In genomic region chr12:63941879-63942278, GRCh38 we compare ENCODE assay signal across 16 cellular contexts.
DNase-seq lines count a peak whose midpoint lies in the region; ATAC-seq and TF ChIP-seq lines count a peak whose summit lies in the region.
"Had no signal": no experiment of that assay in that cellular context is flagged by ENCODE, and none has a peak within 500 bp of the region (broad histone marks: within the 10 kb centered on the region; RNA-seq: fewer than 3 reads in every experiment).

No MANE protein-coding gene starts in this region.

- H3K36me3 ChIP-seq in GM23338 (ENCODE audit: insufficient read depth) (no peaks in the 10 kb centered on the region), PC-9 (ENCODE audit: low read depth) (peaks cover 7% of the 10 kb centered on the region)
- H3K36me3 ChIP-seq in CD8-positive, alpha-beta T cell (ENCODE audit: insufficient read depth, low read length): no peaks in the 10 kb centered on the region

- no peaks in the 10 kb centered on the region for H3K36me3 Mint-ChIP-seq in GM23338 (ENCODE audit: low read depth)
- no peaks in the 10 kb centered on the region for H3K36me3 Mint-ChIP-seq in activated CD8-positive, alpha-beta T cell treated with anti-CD3 and anti-CD28 coated beads, Interleukin-2, amount 10 ng/mL, durations not matched to agents 7 days and 5 days (ENCODE audit: low read depth)
- H3K36me3 Mint-ChIP-seq in activated T-cell treated with anti-CD3 and anti-CD28 coated beads, Interleukin-2, amount 50 U/mL, for 4 hours (ENCODE audit: insufficient read depth): no peaks in the 10 kb centered on the region
- H3K36me3 Mint-ChIP-seq in CD8-positive, alpha-beta T cell: no peaks in the 10 kb centered on the region
- H3K36me3 Mint-ChIP-seq: CD4-positive, alpha-beta memory T cell had no signal

- no peak overlapping the region for H3K4me2 ChIP-seq in GM23338
- no peak overlapping the region for H3K4me2 ChIP-seq in PC-9

- peaks cover 22% of the 10 kb centered on the region for H3K4me1 ChIP-seq in GM23338 (ENCODE audit: insufficient read depth)
- H3K4me1 ChIP-seq in PC-9 (replicated peaks; ENCODE audit: insufficient read depth): no peaks in the 10 kb centered on the region
- no peaks in the 10 kb centered on the region for H3K4me1 ChIP-seq in CD8-positive, alpha-beta T cell (ENCODE audit: insufficient read depth, low read length)

- no TSS peak for BruUV-seq in PC-9 (replicated peaks; lab: Mats Ljungman, UMichigan)

- H3K79me2 ChIP-seq in GM23338 (replicated peaks; ENCODE audit: insufficient read depth) (no peaks in the 10 kb centered on the region), PC-9 (ENCODE audit: low read depth) (peaks cover 95% of the 10 kb centered on the region)

- H3K4me1 Mint-ChIP-seq in GM23338: peaks cover 34% of the 10 kb centered on the region
- no peaks in the 10 kb centered on the region for H3K4me1 Mint-ChIP-seq in activated CD8-positive, alpha-beta T cell treated with anti-CD3 and anti-CD28 coated beads, Interleukin-2, amount 10 ng/mL, durations not matched to agents 7 days and 5 days (ENCODE audit: low read depth)
- H3K4me1 Mint-ChIP-seq in activated T-cell treated with anti-CD3 and anti-CD28 coated beads, Interleukin-2, amount 50 U/mL, for 4 hours (ENCODE audit: low read depth): peaks cover 1% of the 10 kb centered on the region
- H3K4me1 Mint-ChIP-seq in CD8-positive, alpha-beta T cell (ENCODE audit: low read depth): no peaks in the 10 kb centered on the region

- CTCF ChIA-PET in PC-9 (lab: Charles Lee): no interaction called here
- CTCF ChIA-PET in activated CD8-positive, alpha-beta T cell treated with anti-CD3 and anti-CD28 coated beads, Interleukin-2, amount 10 ng/mL, durations not matched to agents 7 days and 5 days (lab: Charles Lee): interaction anchor here (1.4 kb wide), 1 partner anchor 98 kb away, joined by 3 read pairs; the partner anchor contains the start of gene SRGAP1
- CTCF ChIA-PET in CD8-positive, alpha-beta T cell (lab: Charles Lee): no interaction called here

- H3K9me3 Mint-ChIP-seq in GM23338: no peaks in the 10 kb centered on the region
- H3K9me3 Mint-ChIP-seq in activated CD8-positive, alpha-beta T cell treated with anti-CD3 and anti-CD28 coated beads, Interleukin-2, amount 10 ng/mL, durations not matched to agents 7 days and 5 days (ENCODE audit: insufficient read depth): no peaks in the 10 kb centered on the region
- H3K9me3 Mint-ChIP-seq in activated T-cell treated with anti-CD3 and anti-CD28 coated beads, Interleukin-2, amount 50 U/mL, for 4 hours: no peaks in the 10 kb centered on the region
- H3K9me3 Mint-ChIP-seq in CD8-positive, alpha-beta T cell: no peaks in the 10 kb centered on the region

- no peak for TF ChIP-seq CTCF in GM23338 (conservative IDR thresholded peaks at IDR 0.05; ENCODE audit: low read depth in 2 of 2)
- TF ChIP-seq CTCF in PC-9 (conservative IDR thresholded peaks at IDR 0.05): no peak
- TF ChIP-seq CTCF in CD8-positive, alpha-beta T cell (IDR thresholded peaks at IDR 0.05): no peak

- no peaks in the 10 kb centered on the region for H3K9me3 ChIP-seq in PC-9 (ENCODE audit: insufficient read depth, low read depth)
- no peaks in the 10 kb centered on the region for H3K9me3 ChIP-seq in CD8-positive, alpha-beta T cell (ENCODE audit: low read length)

- ATAC-seq in GM23338: no peak
- no peak for ATAC-seq in activated CD8-positive, alpha-beta T cell treated with anti-CD3 and anti-CD28 coated beads, Interleukin-2, amount 10 ng/mL, durations not matched to agents 7 days and 5 days
- ATAC-seq in activated T-cell treated with anti-CD3 and anti-CD28 coated beads, Interleukin-2, amount 50 U/mL, for 4 hours: no peak
- no peak for ATAC-seq in CD8-positive, alpha-beta T cell
- ATAC-seq: HepG2 had no signal

- POLR2A ChIA-PET in PC-9 (lab: Charles Lee; ENCODE audit: unreplicated experiment): interaction anchor here (0.6 kb wide), 1 partner anchor 230 kb away, joined by 3 read pairs; no protein-coding TSS in a partner anchor
- POLR2A ChIA-PET in activated CD8-positive, alpha-beta T cell treated with anti-CD3 and anti-CD28 coated beads, Interleukin-2, amount 10 ng/mL, durations not matched to agents 7 days and 5 days (lab: Charles Lee): no interaction called here
- POLR2A ChIA-PET in CD8-positive, alpha-beta T cell (lab: Charles Lee): no interaction called here

- H4K20me1 ChIP-seq in GM23338 (replicated peaks; ENCODE audit: insufficient read depth): no peaks in the 10 kb centered on the region
- H4K20me1 ChIP-seq in PC-9 (ENCODE audit: insufficient read depth): no peaks in the 10 kb centered on the region

- H3K27me3 ChIP-seq in GM23338 (ENCODE audit: insufficient read depth) (no peaks in the 10 kb centered on the region), PC-9 (ENCODE audit: insufficient read depth, low read depth) (no peaks in the 10 kb centered on the region)
- no peaks in the 10 kb centered on the region for H3K27me3 ChIP-seq in CD8-positive, alpha-beta T cell (ENCODE audit: insufficient read depth, low read length)

- DNase-seq in GM23338 (ENCODE audit: low spot score) (no peak), PC-9 (no peak), globus pallidus (ENCODE audit: low spot score) (peak; percentile 37), pons (ENCODE audit: low spot score) (peak; percentile 65)
- no peak for DNase-seq in activated CD8-positive, alpha-beta T cell treated with anti-CD3 and anti-CD28 coated beads, Interleukin-2, amount 10 ng/mL, durations not matched to agents 7 days and 5 days
- DNase-seq in activated T-cell treated with anti-CD3 and anti-CD28 coated beads, Interleukin-2, amount 50 U/mL, for 4 hours: no peak
- DNase-seq in CD8-positive, alpha-beta T cell: no peak
- DNase-seq: CD4-positive, alpha-beta memory T cell; DMS153; GOT3; KG1; NCI-H1048; NCI-H1436 treated with DMSO at 0.1 percent for 48 hours; NCI-H510A treated with DMSO at 0.1 percent for 48 hours; SIG-M5 had no signal

- no peak overlapping the region for H3K4me3 Mint-ChIP-seq in GM23338
- H3K4me3 Mint-ChIP-seq in activated CD8-positive, alpha-beta T cell treated with anti-CD3 and anti-CD28 coated beads, Interleukin-2, amount 10 ng/mL, durations not matched to agents 7 days and 5 days: no peak overlapping the region
- no peak overlapping the region for H3K4me3 Mint-ChIP-seq in activated T-cell treated with anti-CD3 and anti-CD28 coated beads, Interleukin-2, amount 50 U/mL, for 4 hours
- no peak overlapping the region for H3K4me3 Mint-ChIP-seq in CD8-positive, alpha-beta T cell
- H3K4me3 Mint-ChIP-seq: CD4-positive, alpha-beta memory T cell had no signal

- H3K9me2 ChIP-seq in GM23338 (ENCODE audit: insufficient read depth) (0 out of 2 replicates have a peak, but pooled peaks cover 4% of the 10 kb centered on the region), PC-9 (ENCODE audit: insufficient read depth) (no peaks in the 10 kb centered on the region; the same call in 1 of the 2 replicates)

- H3K27ac ChIP-seq in GM23338 (ENCODE audit: low read depth): no peak overlapping the region
- 0 out of 2 replicates have a peak overlapping the region, but pooled peaks have one; percentile 19 for H3K27ac ChIP-seq in PC-9
- H3K27ac ChIP-seq in CD8-positive, alpha-beta T cell (ENCODE audit: low read depth, low read length): no peak overlapping the region

- H3F3A ChIP-seq in GM23338 (replicated peaks; ENCODE audit: low read depth): no peaks in the 10 kb centered on the region
- H3F3A ChIP-seq in PC-9 (ENCODE audit: insufficient read depth, low read depth): peaks cover 11% of the 10 kb centered on the region; the same call in 1 of the 2 replicates

- peak overlapping the region; percentile 45; the same call in 1 of the 2 replicates for H3K27ac Mint-ChIP-seq in GM23338
- no peak overlapping the region for H3K27ac Mint-ChIP-seq in activated CD8-positive, alpha-beta T cell treated with anti-CD3 and anti-CD28 coated beads, Interleukin-2, amount 10 ng/mL, durations not matched to agents 7 days and 5 days
- no peak overlapping the region for H3K27ac Mint-ChIP-seq in CD8-positive, alpha-beta T cell
- H3K27ac Mint-ChIP-seq: CD4-positive, alpha-beta memory T cell had no signal

- no peak overlapping the region for H2AFZ ChIP-seq in GM23338
- H2AFZ ChIP-seq in PC-9: no peak overlapping the region

- H3K4me3 ChIP-seq in GM23338 (no peak overlapping the region), PC-9 (no peak overlapping the region)
- no peak overlapping the region for H3K4me3 ChIP-seq in CD8-positive, alpha-beta T cell (ENCODE audit: low read depth, low read length)

- H3K27me3 Mint-ChIP-seq in GM23338 (ENCODE audit: insufficient read depth, low read depth, poor library complexity): peaks cover 2% of the 10 kb centered on the region
- peaks cover 3% of the 10 kb centered on the region for H3K27me3 Mint-ChIP-seq in activated CD8-positive, alpha-beta T cell treated with anti-CD3 and anti-CD28 coated beads, Interleukin-2, amount 10 ng/mL, durations not matched to agents 7 days and 5 days (ENCODE audit: low read depth)
- no peaks in the 10 kb centered on the region for H3K27me3 Mint-ChIP-seq in activated T-cell treated with anti-CD3 and anti-CD28 coated beads, Interleukin-2, amount 50 U/mL, for 4 hours (ENCODE audit: low read depth)
- no peaks in the 10 kb centered on the region for H3K27me3 Mint-ChIP-seq in CD8-positive, alpha-beta T cell (ENCODE audit: low read depth)

- intact Hi-C loops in PC-9 (cut with micrococcal nuclease; ENCODE audit: unreplicated experiment): loop anchor here (5.0 kb wide), 1 partner anchor 95 kb away; no protein-coding TSS in a partner anchor
- intact Hi-C loops in CD8-positive, alpha-beta T cell (cut with DNase I, micrococcal nuclease): no loop called here

TF ChIP-seq in GM23338, 12 proteins besides CTCF, POLR2A, EP300 and RAD21:
- TF ChIP-seq EZH2phosphoT487 (IDR thresholded peaks at IDR 0.05; ENCODE audit: unreplicated experiment): no peak
- TF ChIP-seq ZNF114 (CRISPR knock-in tag; IDR thresholded peaks at IDR 0.05): no peak
- no peak for TF ChIP-seq EZH2 (IDR thresholded peaks at IDR 0.05; ENCODE audit: low read depth, unreplicated experiment)
- no peak for TF ChIP-seq POLR2AphosphoS5 (IDR thresholded peaks at IDR 0.05; ENCODE audit: low read depth)
- no peak for TF ChIP-seq ETS1 (IDR thresholded peaks at IDR 0.05)
TF ChIP-seq in GM23338: peak in this region for 0.

Comparison
In these comparisons a context has a peak if more than half of its experiments do, and no peak if none do; other contexts are left out.
1. DNase-seq: peak in globus pallidus (single experiment) and pons (single experiment); none in GM23338 (single experiment), PC-9 (0 of 2), activated CD8-positive, alpha-beta T cell treated with anti-CD3 and anti-CD28 coated beads, Interleukin-2, amount 10 ng/mL, durations not matched to agents 7 days and 5 days (single experiment), activated T-cell treated with anti-CD3 and anti-CD28 coated beads, Interleukin-2, amount 50 U/mL, for 4 hours (single experiment) and CD8-positive, alpha-beta T cell (0 of 7).